In genomic region chr3:185658504-185658912, GRCh38 we compare ENCODE assay signal across 9 cellular contexts.
DNase-seq lines count a peak whose midpoint lies in the region; ATAC-seq and TF ChIP-seq lines count a peak whose summit lies in the region.
"Had no signal": no experiment of that assay in that cellular context is flagged by ENCODE, and none has a peak within 500 bp of the region (broad histone marks: within the 10 kb centered on the region; RNA-seq: fewer than 3 reads in every experiment).

No MANE protein-coding gene starts in this region.

- in situ Hi-C loops in Caki2 (cut with HindIII; ENCODE audit: low pct_unique_long_range_greater_than_20kb, low sequenced_read_pairs), result no loop called here

- no peaks in the 10 kb centered on the region for H3K27me3 ChIP-seq in SJSA1 (replicated peaks)

- H3K9me3 ChIP-seq in SJSA1 (replicated peaks), result no peaks in the 10 kb centered on the region

- H3K36me3 ChIP-seq in SJSA1, result peaks cover 53% of the 10 kb centered on the region

- ATAC-seq in GM21515 (IDR thresholded peaks at IDR 0.05; ENCODE audit: unreplicated experiment) (no peak), HG03442 (IDR thresholded peaks at IDR 0.05; ENCODE audit: unreplicated experiment) (no peak)

- peak overlapping the region; percentile 77 for H3K27ac ChIP-seq in SJSA1
- H3K27ac ChIP-seq: WERI-Rb-1 had no signal

- H3K4me3 ChIP-seq in SJSA1 (no peak overlapping the region), fibroblast of the aortic adventitia (ENCODE audit: low read depth, low read length) (no peak overlapping the region)

- peaks cover 50% of the 10 kb centered on the region for H3K4me1 ChIP-seq in SJSA1 (replicated peaks)

- TF ChIP-seq CTCF in fibroblast of the aortic adventitia (IDR thresholded peaks at IDR 0.05; ENCODE audit: insufficient read depth, low read length), result no peak

- DNase-seq in Caki2 (ENCODE audit: low read depth) (peak; percentile 82), SJSA1 (ENCODE audit: low read depth in 1 of 2, low spot score in 2 of 2) (peak; percentile 81 to 92), fibroblast of the aortic adventitia (ENCODE audit: low read depth) (peak; percentile 99), renal cortical epithelial cell (ENCODE audit: low read depth) (peak; percentile 97), NK-92 (lab: John Stamatoyannopoulos, UW; ENCODE audit: unreplicated experiment) (no peak), activated T-cell treated with anti-CD3 and anti-CD28 coated beads for 4 hours (no peak)
- DNase-seq: WERI-Rb-1 had no signal

Comparison
In these comparisons a context has a peak if more than half of its experiments do, and no peak if none do; other contexts are left out.
1. DNase-seq: peak in Caki2 (single experiment), SJSA1 (2 of 2), fibroblast of the aortic adventitia (single experiment) and renal cortical epithelial cell (single experiment); none in NK-92 (single experiment) and activated T-cell treated with anti-CD3 and anti-CD28 coated beads for 4 hours (single experiment).